Comparison of ENCODE assay signal across 10 cellular contexts in genomic region chr20:33465536-33466302, GRCh38. TPM values are rescaled to one million over a fixed set of nuclear protein-coding genes. Genes with fewer than 3 reads are reported as not detected.
A peak's percentile ranks its signal among the peaks of the same experiment; 100 is the strongest.
DNase-seq lines count a peak whose midpoint lies in the region; ATAC-seq and TF ChIP-seq lines count a peak whose summit lies in the region.
"Had no signal": no experiment of that assay in that cellular context is flagged by ENCODE, and none has a peak within 500 bp of the region (broad histone marks: within the 10 kb centered on the region; RNA-seq: fewer than 3 reads in every experiment).

No MANE protein-coding gene starts in this region.

- H3K4me3 Mint-ChIP-seq in naive B cell: peak overlapping the region in 7 of 8 donors; percentile 19 to 84 (median 61)
- no peak overlapping the region for H3K4me3 Mint-ChIP-seq in activated CD4-positive, alpha-beta memory T cell treated with anti-CD3 and anti-CD28 coated beads, Interleukin-2, amount 10 ng/mL, durations not matched to agents 7 days and 5 days

- H3K4me2 ChIP-seq in SK-N-SH: no peak overlapping the region

- intact Hi-C loops in prostate gland (cut with DNase I): no loop called here

- H3K9me2 ChIP-seq in SK-N-SH: no peaks in the 10 kb centered on the region

- WGBS in prostate gland: 70% methylated on average over 8 of the region's 8 CpGs
- WGBS in SK-N-SH (ENCODE audit: low lambda C conversion rate): 72% methylated on average over 8 of the region's 8 CpGs

- H3K27me3 ChIP-seq in prostate gland (replicated peaks; ENCODE audit: insufficient read depth) (no peaks in the 10 kb centered on the region), SK-N-SH (ENCODE audit: insufficient read depth) (no peaks in the 10 kb centered on the region)

- TF ChIP-seq CTCF in prostate gland (IDR thresholded peaks at IDR 0.05): no peak
- TF ChIP-seq CTCF in SK-N-SH (IDR thresholded peaks at IDR 0.05): no peak

- no peaks in the 10 kb centered on the region for H3K79me2 ChIP-seq in SK-N-SH (ENCODE audit: insufficient read depth)

- H3F3A ChIP-seq in SK-N-SH (replicated peaks; ENCODE audit: insufficient read depth): no peaks in the 10 kb centered on the region

- DNase-seq in Ammon's horn (ENCODE audit: low spot score) (peak; percentile 95), NCI-H1092 treated with DMSO at 0.1 percent for 48 hours (lab: John Stamatoyannopoulos, UW) (peak; percentile 33), anterior cingulate cortex (lab: John Stamatoyannopoulos, UW) (peak in 53 of 58 donors; percentile 30 to 91 (median 72)), naive B cell (peak; percentile 19), prostate gland (ENCODE audit: low spot score) (no peak), RPMI8226 (no peak), SK-N-SH (no peak)
- DNase-seq in activated CD4-positive, alpha-beta memory T cell treated with anti-CD3 and anti-CD28 coated beads, Interleukin-2, amount 10 ng/mL, durations not matched to agents 7 days and 5 days: no peak
- DNase-seq: ACHN, NCI-H226 had no signal

- no peaks in the 10 kb centered on the region for H3K27me3 Mint-ChIP-seq in naive B cell
- H3K27me3 Mint-ChIP-seq in activated CD4-positive, alpha-beta memory T cell treated with anti-CD3 and anti-CD28 coated beads, Interleukin-2, amount 10 ng/mL, durations not matched to agents 7 days and 5 days: no peaks in the 10 kb centered on the region

- H3K36me3 ChIP-seq in prostate gland (no peaks in the 10 kb centered on the region), SK-N-SH (replicated peaks in 1 of 2; ENCODE audit: control insufficient read depth in 1 of 2, insufficient read depth in 2 of 2, low read length in 1 of 2) (no peaks in the 10 kb centered on the region)

- POLR2A ChIA-PET in activated CD4-positive, alpha-beta memory T cell treated with anti-CD3 and anti-CD28 coated beads, Interleukin-2, amount 10 ng/mL, durations not matched to agents 7 days and 5 days (lab: Charles Lee): no interaction called here
- POLR2A ChIA-PET in SK-N-SH (lab: Yijun Ruan, JAX): interaction anchor here (0.6 kb wide), 1 partner anchor 24 kb away, joined by 3 read pairs; the partner anchor contains the start of gene CBFA2T2

- peak; percentile 77 to 80 for ATAC-seq in naive B cell (ENCODE audit: low read depth in 2 of 2)

- no peak for TF ChIP-seq RAD21 in SK-N-SH (IDR thresholded peaks at IDR 0.05; ENCODE audit: low read length)

- H4K20me1 ChIP-seq in SK-N-SH (ENCODE audit: insufficient read depth): no peaks in the 10 kb centered on the region

- TF ChIP-seq POLR2A in prostate gland (IDR thresholded peaks at IDR 0.05): no peak

- no peak for TF ChIP-seq EP300 in SK-N-SH (IDR thresholded peaks at IDR 0.05; ENCODE audit: borderline replicate concordance in 1 of 2, low read depth in 1 of 2, low read length in 1 of 2)

- H3K9me3 Mint-ChIP-seq in naive B cell: no peaks in the 10 kb centered on the region
- H3K9me3 Mint-ChIP-seq in activated CD4-positive, alpha-beta memory T cell treated with anti-CD3 and anti-CD28 coated beads, Interleukin-2, amount 10 ng/mL, durations not matched to agents 7 days and 5 days: no peaks in the 10 kb centered on the region

- CTCF ChIA-PET in activated CD4-positive, alpha-beta memory T cell treated with anti-CD3 and anti-CD28 coated beads, Interleukin-2, amount 10 ng/mL, durations not matched to agents 7 days and 5 days (lab: Charles Lee): no interaction called here
- CTCF ChIA-PET in SK-N-SH (lab: Yijun Ruan, JAX): interaction anchor here (2.6 to 5.1 kb wide), 2 partner anchors 8 to 188 kb away, joined by 12 to 24 read pairs; no protein-coding TSS in a partner anchor

- H3K27ac ChIP-seq in prostate gland (no peak overlapping the region), SK-N-SH (ENCODE audit: low read depth in 2 of 2, low read length in 1 of 2) (no peak overlapping the region)

- H3K36me3 Mint-ChIP-seq in naive B cell: no peaks in the 10 kb centered on the region
- H3K36me3 Mint-ChIP-seq in activated CD4-positive, alpha-beta memory T cell treated with anti-CD3 and anti-CD28 coated beads, Interleukin-2, amount 10 ng/mL, durations not matched to agents 7 days and 5 days (ENCODE audit: low read depth): no peaks in the 10 kb centered on the region

- H3K4me3 ChIP-seq in prostate gland (no peak overlapping the region), SK-N-SH (ENCODE audit: low read depth in 2 of 2, low read length in 1 of 2) (no peak overlapping the region)

- H2AFZ ChIP-seq in SK-N-SH (ENCODE audit: low read depth): no peak overlapping the region

- H3K9ac ChIP-seq in SK-N-SH: no peak overlapping the region

- H3K4me1 Mint-ChIP-seq in naive B cell: peaks cover 17 to 35% (median 26%) of the 10 kb centered on the region in 3 donors
- H3K4me1 Mint-ChIP-seq in activated CD4-positive, alpha-beta memory T cell treated with anti-CD3 and anti-CD28 coated beads, Interleukin-2, amount 10 ng/mL, durations not matched to agents 7 days and 5 days: no peaks in the 10 kb centered on the region

- H3K4me1 ChIP-seq in prostate gland (replicated peaks) (no peaks in the 10 kb centered on the region), SK-N-SH (ENCODE audit: control insufficient read depth in 1 of 2, insufficient read depth in 2 of 2, low read depth in 1 of 2, low read length in 1 of 2) (peaks cover 0 to 6% of the 10 kb centered on the region in 2 experiments; a peak in 1 of 4 replicates)

- H3K27ac Mint-ChIP-seq in naive B cell: peak overlapping the region in 5 of 6 donors; percentile 4 to 92 (median 80)
- H3K27ac Mint-ChIP-seq in activated CD4-positive, alpha-beta memory T cell treated with anti-CD3 and anti-CD28 coated beads, Interleukin-2, amount 10 ng/mL, durations not matched to agents 7 days and 5 days: no peak overlapping the region

- no peaks in the 10 kb centered on the region for H3K9me3 ChIP-seq in prostate gland
- H3K9me3 ChIP-seq in SK-N-SH: no peaks in the 10 kb centered on the region

TF ChIP-seq in SK-N-SH, 30 proteins besides CTCF, POLR2A, EP300 and RAD21 (continues in another document):
- TF ChIP-seq IRF3 (IDR thresholded peaks at IDR 0.05; ENCODE audit: low read depth, low read length): no peak
- no peak for TF ChIP-seq MEF2A (IDR thresholded peaks at IDR 0.05; ENCODE audit: borderline replicate concordance, low read depth)
- TF ChIP-seq ZBTB33 (IDR thresholded peaks at IDR 0.05; ENCODE audit: borderline replicate concordance, low read depth): no peak
- no peak for TF ChIP-seq MAX (IDR thresholded peaks at IDR 0.05; ENCODE audit: low read depth)
- no peak for TF ChIP-seq POLR2AphosphoS5 (IDR thresholded peaks at IDR 0.05; ENCODE audit: low read depth, low read length)
- no peak for TF ChIP-seq JUND (IDR thresholded peaks at IDR 0.05)
- no peak for TF ChIP-seq USF1 (IDR thresholded peaks at IDR 0.05; ENCODE audit: borderline replicate concordance, low read depth)
- no peak for TF ChIP-seq ELF1 (IDR thresholded peaks at IDR 0.05)
- no peak for TF ChIP-seq TCF12 (IDR thresholded peaks at IDR 0.05)
- TF ChIP-seq RCOR1 (IDR thresholded peaks at IDR 0.05; ENCODE audit: low read length): no peak
- no peak for TF ChIP-seq FOSL2 (IDR thresholded peaks at IDR 0.05; ENCODE audit: borderline replicate concordance, low read depth)

RNA-seq across cellular contexts. Expression of gene SNTA1, which starts 22.2 kb away (rescaled TPM):
- 1 to 10 TPM; 3.1 to 6.0 (median 3.9) TPM for polyA plus RNA-seq in naive B cell (ENCODE audit: low read depth in 6 of 6)
- total RNA-seq in prostate gland: 100 to 1,000 TPM in 1 of 2 donors, 10 to 100 TPM in 1; 25.4 to 128 TPM
- 1 to 10 TPM; 5.6 to 6.9 TPM for total RNA-seq in activated CD4-positive, alpha-beta memory T cell treated with anti-CD3 and anti-CD28 coated beads, Interleukin-2, amount 10 ng/mL, durations not matched to agents 7 days and 5 days
- 11.2 TPM in 2 replicates for polyA plus RNA-seq in SK-N-SH (2012; rRNA removed)
- 6.0 and 8.9 TPM in 2 replicates for polyA plus RNA-seq in SK-N-SH (2012; cell fraction: cytosol; rRNA removed)
- polyA plus RNA-seq in SK-N-SH (2012; cell fraction: nucleus; rRNA removed): 7.8 and 9.2 TPM in 2 replicates

RNA-seq across cellular contexts. Expression of gene CBFA2T2, which starts 24.2 kb away (rescaled TPM):
- polyA plus RNA-seq in naive B cell (ENCODE audit: low read depth in 6 of 6) (10 to 100 TPM in 5 of 6 donors, 1 to 10 TPM in 1; 6.1 to 25.9 (median 15.4) TPM), SK-N-SH (2012; rRNA removed) (11.0 and 11.7 TPM in 2 replicates)
- total RNA-seq in prostate gland: 10 to 100 TPM; 40.3 to 54.6 TPM
- 10 to 100 TPM; 19.2 to 20.3 TPM for total RNA-seq in activated CD4-positive, alpha-beta memory T cell treated with anti-CD3 and anti-CD28 coated beads, Interleukin-2, amount 10 ng/mL, durations not matched to agents 7 days and 5 days
- polyA plus RNA-seq in SK-N-SH (2012; cell fraction: cytosol; rRNA removed): 6.2 and 9.3 TPM in 2 replicates
- polyA plus RNA-seq in SK-N-SH (2012; cell fraction: nucleus; rRNA removed): 34.3 and 42.2 TPM in 2 replicates

Comparison
In these comparisons a context has a peak if more than half of its experiments do, and no peak if none do; other contexts are left out.
1. DNase-seq: peak in Ammon's horn (single experiment), NCI-H1092 treated with DMSO at 0.1 percent for 48 hours (single experiment), anterior cingulate cortex (53 of 58) and naive B cell (single experiment); none in prostate gland (single experiment), activated CD4-positive, alpha-beta memory T cell treated with anti-CD3 and anti-CD28 coated beads, Interleukin-2, amount 10 ng/mL, durations not matched to agents 7 days and 5 days (single experiment), RPMI8226 (single experiment) and SK-N-SH (single experiment).